ENCODE assay signal across 8 cellular contexts in genomic region chr11:43278302-43278956, GRCh38. TPM values are rescaled to one million over a fixed set of nuclear protein-coding genes. Genes with fewer than 3 reads are reported as not detected.
A peak's percentile ranks its signal among the peaks of the same experiment; 100 is the strongest.
DNase-seq lines count a peak whose midpoint lies in the region; ATAC-seq and TF ChIP-seq lines count a peak whose summit lies in the region.

No MANE protein-coding gene starts in this region.

- POLR2A ChIA-PET in Panc1 (lab: Charles Lee): interaction anchor here (0.6 to 0.7 kb wide), 2 partner anchors 540 to 780 kb away, joined by 3 to 5 read pairs; no protein-coding TSS in a partner anchor
- POLR2A ChIA-PET in CD4-positive, alpha-beta T cell (lab: Charles Lee): no interaction called here

- H3K9me3 ChIP-seq in Panc1 (ENCODE audit: control insufficient read depth, insufficient read depth, low read depth, low read length): no peaks in the 10 kb centered on the region
- no peaks in the 10 kb centered on the region for H3K9me3 ChIP-seq in CD4-positive, alpha-beta T cell (ENCODE audit: control insufficient read depth, low read length)
- H3K9me3 ChIP-seq in vagina: no peaks in the 10 kb centered on the region

- H3K4me1 Mint-ChIP-seq in CD4-positive, alpha-beta T cell (ENCODE audit: low read depth): no peaks in the 10 kb centered on the region

- peak; percentile 48 for ATAC-seq in HG03175 (IDR thresholded peaks at IDR 0.05; ENCODE audit: unreplicated experiment)
- ATAC-seq in Panc1: peak; percentile 85
- ATAC-seq in CD4-positive, alpha-beta T cell (ENCODE audit: poor library complexity): no peak
- no peak for ATAC-seq in GM21390 (IDR thresholded peaks at IDR 0.05; ENCODE audit: unreplicated experiment)
- no peak for ATAC-seq in HG03159 (IDR thresholded peaks at IDR 0.05; ENCODE audit: unreplicated experiment)

- 0 out of 2 replicates have a peak, but pooled peaks cover 2% of the 10 kb centered on the region for H3K27me3 ChIP-seq in Panc1 (ENCODE audit: control insufficient read depth, insufficient read depth, low read length)
- peaks cover 5% of the 10 kb centered on the region for H3K27me3 ChIP-seq in CD4-positive, alpha-beta T cell (ENCODE audit: control insufficient read depth, insufficient read depth, low read length)
- H3K27me3 ChIP-seq in vagina: no peaks in the 10 kb centered on the region

- H3K36me3 ChIP-seq in Panc1 (ENCODE audit: control insufficient read depth, insufficient read depth, low read length) (no peaks in the 10 kb centered on the region), vagina (no peaks in the 10 kb centered on the region)

- intact Hi-C loops in Panc1 (cut with micrococcal nuclease; ENCODE audit: unreplicated experiment) (loop anchor here (2.0 kb wide), 1 partner anchor 508 kb away; no protein-coding TSS in a partner anchor), vagina (cut with DNase I) (no loop called here)
- intact Hi-C loops in CD4-positive, alpha-beta T cell (cut with DNase I, micrococcal nuclease): no loop called here

- in situ Hi-C loops in Panc1 (cut with HindIII; ENCODE audit: low pct_unique_long_range_greater_than_20kb, low sequenced_read_pairs): no loop called here

- H3K9me3 Mint-ChIP-seq in CD4-positive, alpha-beta T cell: no peaks in the 10 kb centered on the region

- peak; percentile 70 for DNase-seq in DMS153 treated with DMSO at 0.1 percent for 48 hours (lab: John Stamatoyannopoulos, UW; ENCODE audit: unreplicated experiment)
- DNase-seq in Panc1 (ENCODE audit: low read depth, low spot score): no peak
- peak in 1 of 2 donors; percentile 22 for DNase-seq in foreskin fibroblast
- DNase-seq in CD4-positive, alpha-beta T cell: no peak
- DNase-seq in vagina (ENCODE audit: extremely low spot score in 2 of 2): no peak

- no peaks in the 10 kb centered on the region for H3K36me3 Mint-ChIP-seq in CD4-positive, alpha-beta T cell (ENCODE audit: low read depth)

- H3K27ac ChIP-seq in Panc1 (ENCODE audit: low read length) (no peak overlapping the region), vagina (no peak overlapping the region)
- no peak overlapping the region for H3K27ac ChIP-seq in CD4-positive, alpha-beta T cell (ENCODE audit: low read depth, low read length)

- H3K4me3 ChIP-seq in Panc1 (ENCODE audit: low read depth in 2 of 2, low read length in 2 of 2) (no peak overlapping the region), foreskin fibroblast (ENCODE audit: low read depth in 1 of 2, low read length in 2 of 2) (no peak overlapping the region), vagina (no peak overlapping the region)

- CTCF ChIA-PET in Panc1 (lab: Charles Lee): interaction anchor here (0.6 to 1.5 kb wide), 4 partner anchors 11 to 1757 kb away, joined by 3 to 4 read pairs (median 3); no protein-coding TSS in a partner anchor
- CTCF ChIA-PET in CD4-positive, alpha-beta T cell (lab: Charles Lee): no interaction called here

- TF ChIP-seq CTCF in Panc1 (IDR thresholded peaks at IDR 0.05): peak; percentile 78
- TF ChIP-seq CTCF in foreskin fibroblast (IDR thresholded peaks at IDR 0.05; ENCODE audit: low read depth, low read length): peak; percentile 17
- no peak for TF ChIP-seq CTCF in CD4-positive, alpha-beta T cell (IDR thresholded peaks at IDR 0.05)
- no peak for TF ChIP-seq CTCF in vagina (IDR thresholded peaks at IDR 0.05)

- H3K4me3 Mint-ChIP-seq in CD4-positive, alpha-beta T cell: no peak overlapping the region

- no TSS peak for BruUV-seq in Panc1 (replicated peaks; lab: Mats Ljungman, UMichigan)

- peaks cover 38% of the 10 kb centered on the region for H3K27me3 Mint-ChIP-seq in CD4-positive, alpha-beta T cell

- no peak for TF ChIP-seq POLR2A in vagina (IDR thresholded peaks at IDR 0.05)

- H3K27ac Mint-ChIP-seq in CD4-positive, alpha-beta T cell: no peak overlapping the region

- H3K4me1 ChIP-seq in Panc1 (ENCODE audit: control insufficient read depth, insufficient read depth, low read length): 0 out of 2 replicates have a peak, but pooled peaks cover 2% of the 10 kb centered on the region
- no peaks in the 10 kb centered on the region for H3K4me1 ChIP-seq in vagina

RNA-seq across cellular contexts. Expression of gene API5, which starts 33.4 kb away (rescaled TPM):
- total RNA-seq in Panc1 (2021; ENCODE audit: unreplicated experiment) (102 TPM), vagina (66.5 TPM)
- polyA plus RNA-seq in Panc1 (2012; ENCODE audit: insufficient read length): 51.1 TPM
- 10 to 100 TPM; 67.8 to 70.3 TPM for total RNA-seq in CD4-positive, alpha-beta T cell

Comparison
In these comparisons a context has a peak if more than half of its experiments do, and no peak if none do; other contexts are left out.
1. ATAC-seq: peak in HG03175 (single experiment) and Panc1 (single experiment); none in CD4-positive, alpha-beta T cell (single experiment), GM21390 (single experiment) and HG03159 (single experiment).
2. CTCF ChIP-seq: peak in Panc1 (single experiment) and foreskin fibroblast (single experiment); none in CD4-positive, alpha-beta T cell (single experiment) and vagina (0 of 3).